Comparison of ENCODE assay signal across 24 cellular contexts in the genomic region with DNA sequence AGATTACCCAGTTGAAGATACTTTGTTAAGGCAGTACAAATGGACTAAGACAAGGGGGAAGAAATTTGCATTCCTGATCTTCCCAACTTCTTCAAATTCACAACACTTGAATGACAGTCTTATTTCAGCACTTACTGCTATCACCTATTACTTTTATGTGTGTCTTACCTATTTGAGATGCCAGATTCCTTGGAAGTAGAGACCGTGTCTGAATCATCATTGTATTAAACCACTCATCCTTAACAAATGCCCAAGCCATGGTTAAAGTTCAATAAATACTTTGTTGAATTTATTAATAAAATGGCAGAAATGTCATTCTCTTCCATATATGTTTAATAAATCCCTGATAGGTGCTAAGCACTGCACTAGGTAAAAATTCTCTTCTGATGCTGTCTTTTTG. TPM values are rescaled to one million over a fixed set of nuclear protein-coding genes. Genes with fewer than 3 reads are reported as not detected.
DNase-seq lines count a peak whose midpoint lies in the region; ATAC-seq and TF ChIP-seq lines count a peak whose summit lies in the region.
"Had no signal": no experiment of that assay in that cellular context is flagged by ENCODE, and none has a peak within 500 bp of the region (broad histone marks: within the 10 kb centered on the region; RNA-seq: fewer than 3 reads in every experiment).

No MANE protein-coding gene starts in this region.

- POLR2A ChIA-PET in naive thymus-derived CD8-positive, alpha-beta T cell (lab: Charles Lee): no interaction called here

- H3K9me3 ChIP-seq in cardiac muscle cell (ENCODE audit: low read depth): no peaks in the 10 kb centered on the region

- no peak for TF ChIP-seq CTCF in cardiac muscle cell (IDR thresholded peaks at IDR 0.05; ENCODE audit: low read depth, low read length)

- intact Hi-C loops in Right ventricle myocardium inferior (cut with DNase I): no loop called here

- no peak overlapping the region for H3K4me3 ChIP-seq in cardiac muscle cell
- H3K4me3 ChIP-seq: GM12878 had no signal

- no peak for TF ChIP-seq RAD21 in Ishikawa (IDR thresholded peaks at IDR 0.05; ENCODE audit: low read depth)

- no peak for TF ChIP-seq EP300 in Ishikawa (IDR thresholded peaks at IDR 0.05; ENCODE audit: borderline replicate concordance)

- peaks cover 4% of the 10 kb centered on the region for H3K9me3 Mint-ChIP-seq in activated naive CD8-positive, alpha-beta T cell treated with anti-CD3 and anti-CD28 coated beads for 36 hours
- H3K9me3 Mint-ChIP-seq in naive thymus-derived CD8-positive, alpha-beta T cell: no peaks in the 10 kb centered on the region
- H3K9me3 Mint-ChIP-seq: CD14-positive monocyte had no signal

- H3K36me3 Mint-ChIP-seq in activated naive CD8-positive, alpha-beta T cell treated with anti-CD3 and anti-CD28 coated beads for 36 hours: peaks cover 30% of the 10 kb centered on the region
- peaks cover 12 to 39% (median 14%) of the 10 kb centered on the region in 3 donors for H3K36me3 Mint-ChIP-seq in naive thymus-derived CD8-positive, alpha-beta T cell

- peak overlapping the region; percentile 74 for H3K27ac ChIP-seq in cardiac muscle cell
- H3K27ac ChIP-seq: RWPE1 had no signal

- H3K36me3 ChIP-seq in cardiac muscle cell: peaks cover 43% of the 10 kb centered on the region

- H3K4me3 Mint-ChIP-seq in activated naive CD8-positive, alpha-beta T cell treated with anti-CD3 and anti-CD28 coated beads for 36 hours: no peak overlapping the region
- H3K4me3 Mint-ChIP-seq in naive thymus-derived CD8-positive, alpha-beta T cell: no peak overlapping the region
- H3K4me3 Mint-ChIP-seq: CD14-positive monocyte, IgD-negative memory B cell had no signal

- H3K4me1 Mint-ChIP-seq in activated naive CD8-positive, alpha-beta T cell treated with anti-CD3 and anti-CD28 coated beads for 36 hours: peaks cover 42% of the 10 kb centered on the region
- peaks cover 0 to 32% (median 5%) of the 10 kb centered on the region in 4 donors for H3K4me1 Mint-ChIP-seq in naive thymus-derived CD8-positive, alpha-beta T cell

- DNase-seq in cardiac muscle cell (ENCODE audit: low read depth in 1 of 2, low spot score in 1 of 2) (no peak), Right ventricle myocardium inferior (ENCODE audit: missing footprints) (no peak), NCI-H345 treated with DMSO at 0.1 percent for 48 hours (lab: John Stamatoyannopoulos, UW; ENCODE audit: unreplicated experiment) (no peak), cortex of kidney (lab: John Stamatoyannopoulos, UW) (no peak)
- no peak for DNase-seq in activated naive CD8-positive, alpha-beta T cell treated with anti-CD3 and anti-CD28 coated beads for 36 hours
- DNase-seq in naive thymus-derived CD8-positive, alpha-beta T cell: no peak
- DNase-seq: COR-L47, DMS 273 treated with DMSO at 0.1 percent for 48 hours, DMS79 treated with DMSO at 0.1 percent for 48 hours, GOT3, HCEC 1CT, Karpas-422, NCI-H1105 treated with DMSO at 0.1 percent for 48 hours, NCI-H2081, NCI-H2171, NCI-H345, SIG-M5 had no signal

- no peaks in the 10 kb centered on the region for H3K27me3 Mint-ChIP-seq in activated naive CD8-positive, alpha-beta T cell treated with anti-CD3 and anti-CD28 coated beads for 36 hours
- H3K27me3 Mint-ChIP-seq in naive thymus-derived CD8-positive, alpha-beta T cell: no peaks in the 10 kb centered on the region
- H3K27me3 Mint-ChIP-seq: IgD-negative memory B cell had no signal

- peak overlapping the region; percentile 8 for H3K27ac Mint-ChIP-seq in activated naive CD8-positive, alpha-beta T cell treated with anti-CD3 and anti-CD28 coated beads for 36 hours
- peak overlapping the region in 8 of 10 donors; percentile 1 to 77 (median 40) for H3K27ac Mint-ChIP-seq in naive thymus-derived CD8-positive, alpha-beta T cell
- H3K27ac Mint-ChIP-seq: CD14-positive monocyte, IgD-negative memory B cell had no signal

- no peaks in the 10 kb centered on the region for H3K4me1 ChIP-seq in cardiac muscle cell (ENCODE audit: low read depth)

- ATAC-seq in Right ventricle myocardium inferior (no peak), HG02588 (IDR thresholded peaks at IDR 0.05; ENCODE audit: unreplicated experiment) (no peak)
- ATAC-seq in naive thymus-derived CD8-positive, alpha-beta T cell: no peak
- ATAC-seq: SK-N-SH treated with all-trans-retinoic acid at 6 μM for 48 hours had no signal

- no peaks in the 10 kb centered on the region for H3K27me3 ChIP-seq in cardiac muscle cell

TF ChIP-seq in Ishikawa, 13 proteins besides CTCF, POLR2A, EP300 and RAD21:
- no peak for TF ChIP-seq NFIC (IDR thresholded peaks at IDR 0.05)
- TF ChIP-seq TEAD4 (IDR thresholded peaks at IDR 0.05): peak; percentile 68

RNA-seq across cellular contexts. Expression of gene SC5D, which starts 18.3 kb away (rescaled TPM):
- total RNA-seq in cardiac muscle cell: 246 and 343 TPM in 2 replicates
- 475 and 620 TPM in 2 replicates for polyA plus RNA-seq in cardiac muscle cell
- total RNA-seq in Right ventricle myocardium inferior: 24.4 TPM
- 10 to 100 TPM; 22.6 to 25.0 TPM for total RNA-seq in activated naive CD8-positive, alpha-beta T cell treated with anti-CD3 and anti-CD28 coated beads for 36 hours
- 10 to 100 TPM; 30.4 to 34.8 TPM for total RNA-seq in naive thymus-derived CD8-positive, alpha-beta T cell
- 10 to 100 TPM in 2 of 3 donors, 1 to 10 TPM in 1; 8.7 to 12.7 (median 10.7) TPM for polyA plus RNA-seq in naive thymus-derived CD8-positive, alpha-beta T cell
